ENCODE assay signal across 12 cellular contexts in the genomic region with DNA sequence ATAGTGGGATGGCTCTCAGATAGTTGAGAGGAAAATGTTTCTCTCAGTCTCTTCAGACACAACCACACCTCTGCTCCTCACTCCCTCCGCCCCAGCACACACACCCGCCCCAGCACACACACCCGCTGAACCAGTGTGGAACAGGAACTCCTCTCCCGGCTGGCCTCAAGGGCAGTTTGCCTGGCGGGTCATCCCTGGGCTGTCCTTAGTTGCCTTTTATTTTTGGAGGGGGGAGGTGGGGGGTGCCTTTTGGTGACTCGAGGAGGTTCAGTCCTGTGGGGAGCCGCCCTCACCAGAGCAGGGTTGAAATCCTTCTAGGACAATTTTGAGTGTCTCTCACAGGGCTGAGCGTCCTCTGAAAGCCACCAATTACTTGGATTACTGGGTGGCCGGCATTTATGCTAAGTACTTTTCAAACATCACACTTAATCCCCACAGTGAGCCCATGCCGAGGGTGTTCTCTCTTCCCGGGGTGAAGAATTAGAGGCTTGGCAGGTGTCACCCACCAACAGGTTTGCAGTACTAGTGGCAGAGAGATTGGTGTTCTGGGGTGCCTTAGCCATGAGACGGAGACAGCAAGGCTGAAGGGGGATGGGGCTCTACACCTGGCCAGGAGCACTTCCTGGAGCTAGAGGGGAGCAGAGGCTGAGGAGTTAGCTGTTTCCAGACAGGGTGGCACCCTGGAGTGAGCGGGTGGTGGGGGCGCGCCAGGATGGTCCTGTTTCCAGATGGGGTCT. TPM values are rescaled to one million over a fixed set of nuclear protein-coding genes. Genes with fewer than 3 reads are reported as not detected.
DNase-seq lines count a peak whose midpoint lies in the region; ATAC-seq and TF ChIP-seq lines count a peak whose summit lies in the region.
"Had no signal": no experiment of that assay in that cellular context is flagged by ENCODE, and none has a peak within 500 bp of the region (broad histone marks: within the 10 kb centered on the region; RNA-seq: fewer than 3 reads in every experiment).

No MANE protein-coding gene starts in this region.

- TF ChIP-seq CTCF in natural killer cell (IDR thresholded peaks at IDR 0.05) = no peak
- TF ChIP-seq CTCF in mucosa of descending colon (IDR thresholded peaks at IDR 0.05) = no peak

- peak overlapping the region; percentile 15 for H3K4me3 Mint-ChIP-seq in natural killer cell
- H3K4me3 Mint-ChIP-seq in natural killer cell treated with Interleukin-12 subunit alpha and Interleukin-12 subunit beta and Interleukin-15 and Interleukin-18, amount 100 ng/mL, for 72 hours = no peak overlapping the region
- no peak overlapping the region for H3K4me3 Mint-ChIP-seq in activated T-cell treated with anti-CD3 and anti-CD28 coated beads, Interleukin-2, amount 50 U/mL, for 24 hours
- H3K4me3 Mint-ChIP-seq: stimulated activated memory B cell treated with anti-CD40 and anti-IgM and Interleukin-4, amounts not matched to agents 10 μg/mL and 1 μg/mL and 100 μg/mL, for 72 hours had no signal

- H3K36me3 Mint-ChIP-seq in natural killer cell = no peaks in the 10 kb centered on the region
- H3K36me3 Mint-ChIP-seq in natural killer cell treated with Interleukin-12 subunit alpha and Interleukin-12 subunit beta and Interleukin-15 and Interleukin-18, amount 100 ng/mL, for 72 hours = no peaks in the 10 kb centered on the region
- H3K36me3 Mint-ChIP-seq in activated T-cell treated with anti-CD3 and anti-CD28 coated beads, Interleukin-2, amount 50 U/mL, for 24 hours (ENCODE audit: low read depth) = peaks cover 48% of the 10 kb centered on the region

- H3K27me3 Mint-ChIP-seq in natural killer cell (ENCODE audit: low read depth in 2 of 2) = peaks cover 5 to 6% of the 10 kb centered on the region in 2 donors
- H3K27me3 Mint-ChIP-seq in natural killer cell treated with Interleukin-12 subunit alpha and Interleukin-12 subunit beta and Interleukin-15 and Interleukin-18, amount 100 ng/mL, for 72 hours = peaks cover 3 to 7% of the 10 kb centered on the region in 2 donors
- H3K27me3 Mint-ChIP-seq in activated T-cell treated with anti-CD3 and anti-CD28 coated beads, Interleukin-2, amount 50 U/mL, for 24 hours = peaks cover 15% of the 10 kb centered on the region

- no peaks in the 10 kb centered on the region for H3K9me3 Mint-ChIP-seq in natural killer cell
- no peaks in the 10 kb centered on the region for H3K9me3 Mint-ChIP-seq in natural killer cell treated with Interleukin-12 subunit alpha and Interleukin-12 subunit beta and Interleukin-15 and Interleukin-18, amount 100 ng/mL, for 72 hours
- no peaks in the 10 kb centered on the region for H3K9me3 Mint-ChIP-seq in activated T-cell treated with anti-CD3 and anti-CD28 coated beads, Interleukin-2, amount 50 U/mL, for 24 hours
- H3K9me3 Mint-ChIP-seq: stimulated activated memory B cell treated with anti-CD40 and anti-IgM and Interleukin-4, amounts not matched to agents 10 μg/mL and 1 μg/mL and 100 μg/mL, for 72 hours had no signal

- no peaks in the 10 kb centered on the region for H3K9me3 ChIP-seq in mucosa of descending colon

- H3K4me3 ChIP-seq in mucosa of descending colon = no peak overlapping the region

- no peak for ATAC-seq in natural killer cell
- no peak for ATAC-seq in natural killer cell treated with Interleukin-12 subunit alpha and Interleukin-12 subunit beta and Interleukin-15 and Interleukin-18, amount 100 ng/mL, for 72 hours
- ATAC-seq in mucosa of descending colon = peak; percentile 32
- ATAC-seq in GM19467 (IDR thresholded peaks at IDR 0.05; ENCODE audit: unreplicated experiment) = no peak
- ATAC-seq: stimulated activated memory B cell treated with anti-CD40 and anti-IgM and Interleukin-4, amounts not matched to agents 10 μg/mL and 1 μg/mL and 100 μg/mL, for 72 hours had no signal

- peaks cover 6 to 16% of the 10 kb centered on the region in 2 donors for H3K4me1 Mint-ChIP-seq in natural killer cell
- H3K4me1 Mint-ChIP-seq in natural killer cell treated with Interleukin-12 subunit alpha and Interleukin-12 subunit beta and Interleukin-15 and Interleukin-18, amount 100 ng/mL, for 72 hours (ENCODE audit: low read depth in 2 of 2) = peaks cover 12% of the 10 kb centered on the region in 2 donors
- peaks cover 25% of the 10 kb centered on the region for H3K4me1 Mint-ChIP-seq in activated T-cell treated with anti-CD3 and anti-CD28 coated beads, Interleukin-2, amount 50 U/mL, for 24 hours (ENCODE audit: low read depth)

- intact Hi-C loops in natural killer cell (cut with micrococcal nuclease) (no loop called here), mucosa of descending colon (cut with DNase I, micrococcal nuclease) (no loop called here)

- no peaks in the 10 kb centered on the region for H3K36me3 ChIP-seq in mucosa of descending colon (ENCODE audit: low read depth)

- no peak overlapping the region for H3K27ac Mint-ChIP-seq in natural killer cell
- no peak overlapping the region for H3K27ac Mint-ChIP-seq in natural killer cell treated with Interleukin-12 subunit alpha and Interleukin-12 subunit beta and Interleukin-15 and Interleukin-18, amount 100 ng/mL, for 72 hours
- no peak overlapping the region for H3K27ac Mint-ChIP-seq in activated T-cell treated with anti-CD3 and anti-CD28 coated beads, Interleukin-2, amount 50 U/mL, for 24 hours
- H3K27ac Mint-ChIP-seq: stimulated activated memory B cell treated with anti-CD40 and anti-IgM and Interleukin-4, amounts not matched to agents 10 μg/mL and 1 μg/mL and 100 μg/mL, for 72 hours had no signal

- TF ChIP-seq POLR2A in erythroblast (IDR thresholded peaks at IDR 0.05; ENCODE audit: low read length) = no peak

- no peak for DNase-seq in natural killer cell
- no peak for DNase-seq in natural killer cell treated with Interleukin-12 subunit alpha and Interleukin-12 subunit beta and Interleukin-15 and Interleukin-18, amount 100 ng/mL, for 72 hours (ENCODE audit: low spot score)
- peak; percentile 30 to 31 for DNase-seq in erythroblast (lab: John Stamatoyannopoulos, UW)
- peak in 2 of 3 donors; percentile 68 to 78 for DNase-seq in mucosa of descending colon
- no peak for DNase-seq in midbrain (lab: John Stamatoyannopoulos, UW)
- DNase-seq in activated T-cell treated with anti-CD3 and anti-CD28 coated beads, Interleukin-2, amount 50 U/mL, for 24 hours = no peak
- DNase-seq in ureter (ENCODE audit: low spot score) = no peak
- DNase-seq: activated naive CD4-positive, alpha-beta T cell treated with Interleukin-2 at 50 U/mL for 16 hours; AML-193; NK-92 treated with Interleukin-12 subunit alpha and Interleukin-12 subunit beta, amount 100 ng/mL, for 24 hours had no signal

- peaks cover 20% of the 10 kb centered on the region for H3K4me1 ChIP-seq in mucosa of descending colon (ENCODE audit: low read depth)

RNA-seq across cellular contexts. Expression of a gene that starts 2.8 kb away (rescaled TPM):
- total RNA-seq in natural killer cell = 1 to 10 TPM in 2 of 3 donors, under 1 TPM in 1; 0.60 to 2.4 (median 1.2) TPM
- total RNA-seq in natural killer cell treated with Interleukin-12 subunit alpha and Interleukin-12 subunit beta and Interleukin-15 and Interleukin-18, amount 100 ng/mL, for 72 hours = 1 to 10 TPM; 3.3 to 4.2 TPM
- 10 to 100 TPM; 10.8 to 27.8 (median 19.2) TPM for total RNA-seq in mucosa of descending colon
- total RNA-seq in ureter = 5.8 TPM

RNA-seq across cellular contexts. Expression of a gene that starts 16.6 kb away (rescaled TPM):
- total RNA-seq in natural killer cell = 10 to 100 TPM; 19.8 to 23.5 (median 22.3) TPM
- 10 to 100 TPM; 11.3 to 18.2 TPM for total RNA-seq in natural killer cell treated with Interleukin-12 subunit alpha and Interleukin-12 subunit beta and Interleukin-15 and Interleukin-18, amount 100 ng/mL, for 72 hours
- total RNA-seq in mucosa of descending colon = 10 to 100 TPM; 17.9 to 23.1 (median 20.3) TPM
- 19.1 TPM for total RNA-seq in ureter

Comparison
In these comparisons a context has a peak if more than half of its experiments do, and no peak if none do; other contexts are left out.
1. DNase-seq: peak in erythroblast (2 of 2) and mucosa of descending colon (2 of 3); none in natural killer cell (single experiment), natural killer cell treated with Interleukin-12 subunit alpha and Interleukin-12 subunit beta and Interleukin-15 and Interleukin-18, amount 100 ng/mL, for 72 hours (single experiment), midbrain (single experiment), activated T-cell treated with anti-CD3 and anti-CD28 coated beads, Interleukin-2, amount 50 U/mL, for 24 hours (single experiment) and ureter (single experiment).